ENCODE assay signal across 1 cellular context in the genomic region with DNA sequence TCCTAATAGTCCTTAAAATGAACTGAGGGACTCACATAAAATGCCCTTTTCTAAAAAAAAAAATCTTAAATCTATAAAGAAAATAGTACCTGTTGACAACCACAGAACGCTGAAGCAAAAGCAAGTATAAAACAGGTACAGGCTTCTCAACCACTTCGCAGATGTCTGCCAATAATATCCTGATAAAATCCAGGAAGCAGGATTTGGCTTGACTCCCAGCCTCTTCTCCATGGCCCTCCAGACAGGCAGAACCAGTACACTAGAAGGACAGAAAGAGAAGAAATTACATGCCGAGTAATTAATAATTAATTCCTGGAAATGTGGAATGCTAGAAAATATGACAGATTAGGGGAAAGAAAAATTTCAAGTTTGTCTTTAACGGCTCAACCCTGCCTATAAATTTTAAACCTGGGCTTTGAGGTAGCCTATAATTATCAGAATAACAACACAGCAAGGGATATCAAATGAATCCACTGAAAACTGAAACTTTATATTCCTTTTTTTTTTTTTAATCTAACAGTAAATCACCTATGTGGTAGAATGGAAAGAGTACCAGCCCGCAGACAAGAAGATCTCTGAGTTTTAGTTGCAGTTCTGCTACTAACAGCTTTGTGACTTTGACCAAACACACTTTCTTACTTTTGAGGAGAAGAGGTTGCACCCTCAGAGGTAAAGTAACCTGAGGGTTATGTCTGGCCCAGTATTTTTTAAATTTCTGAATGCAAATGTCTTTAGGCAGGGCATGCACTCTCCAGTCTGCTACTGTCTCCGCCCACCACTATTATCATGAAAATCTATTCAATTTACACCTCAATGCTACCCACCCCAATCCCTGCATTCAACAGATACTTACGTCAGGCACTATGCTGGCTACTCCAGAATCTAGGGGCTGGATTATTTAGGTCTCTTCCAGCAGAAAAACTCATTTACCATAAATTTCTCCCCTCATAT.
TF ChIP-seq lines count a peak whose summit lies in the region.

No MANE protein-coding gene starts in this region.

TF ChIP-seq in liver, 16 proteins besides CTCF, POLR2A, EP300 and RAD21 (continued from another document):
- TF ChIP-seq, protein P1, sequence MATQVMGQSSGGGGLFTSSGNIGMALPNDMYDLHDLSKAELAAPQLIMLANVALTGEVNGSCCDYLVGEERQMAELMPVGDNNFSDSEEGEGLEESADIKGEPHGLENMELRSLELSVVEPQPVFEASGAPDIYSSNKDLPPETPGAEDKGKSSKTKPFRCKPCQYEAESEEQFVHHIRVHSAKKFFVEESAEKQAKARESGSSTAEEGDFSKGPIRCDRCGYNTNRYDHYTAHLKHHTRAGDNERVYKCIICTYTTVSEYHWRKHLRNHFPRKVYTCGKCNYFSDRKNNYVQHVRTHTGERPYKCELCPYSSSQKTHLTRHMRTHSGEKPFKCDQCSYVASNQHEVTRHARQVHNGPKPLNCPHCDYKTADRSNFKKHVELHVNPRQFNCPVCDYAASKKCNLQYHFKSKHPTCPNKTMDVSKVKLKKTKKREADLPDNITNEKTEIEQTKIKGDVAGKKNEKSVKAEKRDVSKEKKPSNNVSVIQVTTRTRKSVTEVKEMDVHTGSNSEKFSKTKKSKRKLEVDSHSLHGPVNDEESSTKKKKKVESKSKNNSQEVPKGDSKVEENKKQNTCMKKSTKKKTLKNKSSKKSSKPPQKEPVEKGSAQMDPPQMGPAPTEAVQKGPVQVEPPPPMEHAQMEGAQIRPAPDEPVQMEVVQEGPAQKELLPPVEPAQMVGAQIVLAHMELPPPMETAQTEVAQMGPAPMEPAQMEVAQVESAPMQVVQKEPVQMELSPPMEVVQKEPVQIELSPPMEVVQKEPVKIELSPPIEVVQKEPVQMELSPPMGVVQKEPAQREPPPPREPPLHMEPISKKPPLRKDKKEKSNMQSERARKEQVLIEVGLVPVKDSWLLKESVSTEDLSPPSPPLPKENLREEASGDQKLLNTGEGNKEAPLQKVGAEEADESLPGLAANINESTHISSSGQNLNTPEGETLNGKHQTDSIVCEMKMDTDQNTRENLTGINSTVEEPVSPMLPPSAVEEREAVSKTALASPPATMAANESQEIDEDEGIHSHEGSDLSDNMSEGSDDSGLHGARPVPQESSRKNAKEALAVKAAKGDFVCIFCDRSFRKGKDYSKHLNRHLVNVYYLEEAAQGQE (IDR thresholded peaks at IDR 0.05) = no peak
- peak; percentile 49 for TF ChIP-seq YY1 (IDR thresholded peaks at IDR 0.05)
